Comparison of ENCODE assay signal across 9 cellular contexts in genomic region chr2:136765256-136765735, GRCh38. TPM values are rescaled to one million over a fixed set of nuclear protein-coding genes. Genes with fewer than 3 reads are reported as not detected.
DNase-seq lines count a peak whose midpoint lies in the region; ATAC-seq, FAIRE-seq and TF ChIP-seq lines count a peak whose summit lies in the region.
"Had no signal": no experiment of that assay in that cellular context is flagged by ENCODE, and none has a peak within 500 bp of the region (broad histone marks: within the 10 kb centered on the region; RNA-seq: fewer than 3 reads in every experiment).

A gene with protein sequence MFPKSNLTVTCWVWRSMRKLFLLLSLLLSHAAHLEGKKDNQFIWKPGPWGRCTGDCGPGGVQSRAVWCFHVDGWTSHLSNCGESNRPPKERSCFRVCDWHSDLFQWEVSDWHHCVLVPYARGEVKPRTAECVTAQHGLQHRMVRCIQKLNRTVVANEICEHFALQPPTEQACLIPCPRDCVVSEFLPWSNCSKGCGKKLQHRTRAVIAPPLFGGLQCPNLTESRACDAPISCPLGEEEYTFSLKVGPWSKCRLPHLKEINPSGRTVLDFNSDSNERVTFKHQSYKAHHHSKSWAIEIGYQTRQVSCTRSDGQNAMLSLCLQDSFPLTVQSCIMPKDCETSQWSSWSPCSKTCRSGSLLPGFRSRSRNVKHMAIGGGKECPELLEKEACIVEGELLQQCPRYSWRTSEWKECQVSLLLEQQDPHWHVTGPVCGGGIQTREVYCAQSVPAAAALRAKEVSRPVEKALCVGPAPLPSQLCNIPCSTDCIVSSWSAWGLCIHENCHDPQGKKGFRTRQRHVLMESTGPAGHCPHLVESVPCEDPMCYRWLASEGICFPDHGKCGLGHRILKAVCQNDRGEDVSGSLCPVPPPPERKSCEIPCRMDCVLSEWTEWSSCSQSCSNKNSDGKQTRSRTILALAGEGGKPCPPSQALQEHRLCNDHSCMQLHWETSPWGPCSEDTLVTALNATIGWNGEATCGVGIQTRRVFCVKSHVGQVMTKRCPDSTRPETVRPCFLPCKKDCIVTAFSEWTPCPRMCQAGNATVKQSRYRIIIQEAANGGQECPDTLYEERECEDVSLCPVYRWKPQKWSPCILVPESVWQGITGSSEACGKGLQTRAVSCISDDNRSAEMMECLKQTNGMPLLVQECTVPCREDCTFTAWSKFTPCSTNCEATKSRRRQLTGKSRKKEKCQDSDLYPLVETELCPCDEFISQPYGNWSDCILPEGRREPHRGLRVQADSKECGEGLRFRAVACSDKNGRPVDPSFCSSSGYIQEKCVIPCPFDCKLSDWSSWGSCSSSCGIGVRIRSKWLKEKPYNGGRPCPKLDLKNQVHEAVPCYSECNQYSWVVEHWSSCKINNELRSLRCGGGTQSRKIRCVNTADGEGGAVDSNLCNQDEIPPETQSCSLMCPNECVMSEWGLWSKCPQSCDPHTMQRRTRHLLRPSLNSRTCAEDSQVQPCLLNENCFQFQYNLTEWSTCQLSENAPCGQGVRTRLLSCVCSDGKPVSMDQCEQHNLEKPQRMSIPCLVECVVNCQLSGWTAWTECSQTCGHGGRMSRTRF (N-terminal part only) (plus strand): TSS chr2:136765545. CDS start chr2:136882179, 116,634 bp downstream.

- peak within 1 kb of the TSS; percentile 47 for H3K4me2 ChIP-seq in KMS-11

- no peak for FAIRE-seq in D721Med (lab: Jason Lieb, UNC)
- no peak for FAIRE-seq in frontal cortex (lab: Jason Lieb, UNC)
- no peak for FAIRE-seq in small intestine (lab: Jason Lieb, UNC)
- FAIRE-seq: K562 had no signal

- no peak within 1 kb of the TSS for H3K27ac Mint-ChIP-seq in osteocyte (ENCODE audit: unreplicated experiment)

- H3K9me3 ChIP-seq in small intestine (ENCODE audit: control insufficient read depth, low read depth): no peaks in the 10 kb centered on the region

- no peaks in the 10 kb centered on the region for H3K9me3 Mint-ChIP-seq in osteocyte (ENCODE audit: unreplicated experiment)

- TF ChIP-seq CTCF in D721Med (IDR thresholded peaks at IDR 0.05; ENCODE audit: insufficient read depth, missing control alignments) (no peak), KMS-11 (conservative IDR thresholded peaks at IDR 0.05; ENCODE audit: low read depth, low read length) (no peak), osteocyte (IDR thresholded peaks at IDR 0.05) (no peak)

- H3K27ac ChIP-seq in KMS-11 (no peak within 1 kb of the TSS), small intestine (ENCODE audit: low read depth in 1 of 2, low read length in 1 of 2) (no peak within 1 kb of the TSS)

- H4K20me1 ChIP-seq in KMS-11 (ENCODE audit: insufficient read depth): no peaks in the 10 kb centered on the region

- no peaks in the 10 kb centered on the region for H3K36me3 ChIP-seq in KMS-11 (ENCODE audit: insufficient read depth)
- H3K36me3 ChIP-seq in small intestine (ENCODE audit: control insufficient read depth in 2 of 2, insufficient read depth in 2 of 2, low read length in 2 of 2): no peaks in the 10 kb centered on the region

- no peak for ATAC-seq in GM18861 (IDR thresholded peaks at IDR 0.05; ENCODE audit: unreplicated experiment)
- ATAC-seq: K562 had no signal

- H3K4me1 ChIP-seq in KMS-11 (ENCODE audit: low read depth, poor library complexity, severe bottlenecking) (peaks cover 6% of the 10 kb centered on the region), small intestine (ENCODE audit: control insufficient read depth in 2 of 2, insufficient read depth in 1 of 2, low read depth in 1 of 2, low read length in 1 of 2) (no peaks in the 10 kb centered on the region)

- no peaks in the 10 kb centered on the region for H3K79me2 ChIP-seq in KMS-11 (ENCODE audit: insufficient read depth, low read depth)

- H2AFZ ChIP-seq in KMS-11 (ENCODE audit: low read depth): peak within 1 kb of the TSS; percentile 86

- peaks cover 15% of the 10 kb centered on the region for H3K4me1 Mint-ChIP-seq in osteocyte (ENCODE audit: unreplicated experiment)

- H3K9ac ChIP-seq in KMS-11: peak within 1 kb of the TSS; percentile 22; the same call in 1 of the 2 replicates

- peaks cover 62% of the 10 kb centered on the region for H3K27me3 Mint-ChIP-seq in osteocyte (ENCODE audit: unreplicated experiment)

- 2 to 5% (median 4%) methylated on average over 27 to 43 of the region's 43 CpGs for WGBS in small intestine, 3 donors

- DNase-seq in D721Med (ENCODE audit: insufficient read length, low spot score): peak; percentile 25
- DNase-seq in frontal cortex (ENCODE audit: low spot score in 2 of 2): peak in 1 of 2 donors; percentile 30
- no peak for DNase-seq in osteocyte (ENCODE audit: extremely low spot score, unreplicated experiment)
- DNase-seq in middle frontal gyrus (ENCODE audit: extremely low spot score, low spot score): no peak
- no peak for DNase-seq in NCI-H226
- no peak for DNase-seq in small intestine

- H3K36me3 Mint-ChIP-seq in osteocyte (ENCODE audit: unreplicated experiment): no peaks in the 10 kb centered on the region

- peak within 1 kb of the TSS; percentile 57 for H3K4me3 Mint-ChIP-seq in osteocyte (ENCODE audit: unreplicated experiment)

- H3K27me3 ChIP-seq in KMS-11 (ENCODE audit: insufficient read depth, low read depth): no peaks in the 10 kb centered on the region
- peaks cover 10 to 18% of the 10 kb centered on the region in 2 donors for H3K27me3 ChIP-seq in small intestine (ENCODE audit: control insufficient read depth in 2 of 2, insufficient read depth in 2 of 2, low read length in 2 of 2)

- H3K4me3 ChIP-seq in KMS-11 (IDR thresholded peaks at IDR 0.05; ENCODE audit: insufficient read depth, low read depth, low read length) (peak within 1 kb of the TSS; percentile 51), small intestine (ENCODE audit: low read depth in 1 of 2, low read length in 2 of 2) (peak within 1 kb of the TSS in 1 of 2 donors; percentile 15)
- H3K4me3 ChIP-seq: K562 had no signal

RNA-seq across cellular contexts. Expression of the gene that starts here (rescaled TPM):
- 13.9 TPM for total RNA-seq in frontal cortex
- 0.37 TPM in 1 of 2 replicates, not detected in the other for total RNA-seq in osteocyte
- polyA plus RNA-seq in small intestine: under 1 TPM in 1 of 3 donors, not detected in 2; 0.07 TPM
- total RNA-seq: K562 had no signal
- polyA plus RNA-seq: K562 had no signal

Comparison
In these comparisons a context has a peak if more than half of its experiments do, and no peak if none do; other contexts are left out.
1. RNA of the gene that starts here (total RNA-seq): 13.9 TPM in frontal cortex (single experiment); 0.37 TPM in osteocyte; every median in the first group is over 10 times any median in the second.